23 cellular contexts compared by ENCODE assay signal in genomic region chr5:95791751-95792150, GRCh38.
"Had no signal": no experiment of that assay in that cellular context is flagged by ENCODE, and none has a peak within 500 bp of the region (broad histone marks: within the 10 kb centered on the region; RNA-seq: fewer than 3 reads in every experiment).

No MANE protein-coding gene starts in this region.

- FAIRE-seq: keratinocyte had no signal

- H3K27me3 Mint-ChIP-seq: memory B cell had no signal

- H3K36me3 ChIP-seq: ovary, prostate gland had no signal

- H3K9me3 ChIP-seq: body of pancreas, esophagus squamous epithelium, heart left ventricle, ovary, prostate gland, thyroid gland had no signal

- H3K4me1 Mint-ChIP-seq: activated naive CD8-positive, alpha-beta T cell treated with anti-CD3 and anti-CD28 coated beads, Interleukin-2, amount 10 ng/mL, durations not matched to agents 7 days and 5 days had no signal

- H3K27me3 ChIP-seq: body of pancreas, esophagus squamous epithelium, heart left ventricle, ovary, thyroid gland had no signal

- H3K36me3 Mint-ChIP-seq: activated naive CD8-positive, alpha-beta T cell treated with anti-CD3 and anti-CD28 coated beads, Interleukin-2, amount 10 ng/mL, durations not matched to agents 7 days and 5 days; memory B cell had no signal

- H3K4me3 ChIP-seq: body of pancreas, esophagus squamous epithelium, heart left ventricle, ovary, prostate gland, SK-N-MC, thyroid gland had no signal

- ATAC-seq: activated CD8-positive, alpha-beta T cell treated with anti-CD3 and anti-CD28 coated beads, Interleukin-2, amount 10 ng/mL, durations not matched to agents 7 days and 5 days; body of pancreas; heart left ventricle; left colon; naive thymus-derived CD4-positive, alpha-beta T cell; stimulated activated naive CD8-positive, alpha-beta T cell treated with anti-CD3 and anti-CD28 coated beads, Interleukin-15, Interleukin-2, amounts not matched to agents 100 U/mL and 50 U/mL, for 24 hours had no signal

- DNase-seq: activated CD4-positive, alpha-beta T cell treated with anti-CD3 and anti-CD28 coated beads, Interleukin-2, amount 10 ng/mL, durations not matched to agents 7 days and 5 days; activated CD4-positive, CD25-positive, alpha-beta regulatory T cell treated with anti-CD3 and anti-CD28 coated beads, Interleukin-2, amount 50 U/mL, for 72 hours; activated CD8-positive, alpha-beta T cell treated with anti-CD3 and anti-CD28 coated beads, Interleukin-2, amount 10 ng/mL, durations not matched to agents 7 days and 5 days; activated naive CD4-positive, alpha-beta T cell; activated naive CD8-positive, alpha-beta T cell treated with anti-CD3 and anti-CD28 coated beads, Interleukin-2, amount 10 ng/mL, durations not matched to agents 7 days and 5 days; activated T-cell treated with anti-CD3 and anti-CD28 coated beads, Interleukin-2, amount 50 U/mL, for 1 hour; amygdala; body of pancreas; dermis blood vessel endothelial cell; effector CD8-positive, alpha-beta T cell; esophagus squamous epithelium; heart left ventricle; left colon; naive thymus-derived CD4-positive, alpha-beta T cell; ovary; stimulated activated CD4-positive, alpha-beta T cell treated with anti-CD3 and anti-CD28 coated beads, Interleukin-4, amount 100 ng/mL, for 24 hours; stimulated activated naive CD8-positive, alpha-beta T cell treated with anti-CD3 and anti-CD28 coated beads, Interleukin-15, Interleukin-2, amounts not matched to agents 100 U/mL and 50 U/mL, for 24 hours; thyroid gland; WERI-Rb-1 had no signal

- H3K9me3 Mint-ChIP-seq: activated CD4-positive, alpha-beta T cell treated with anti-CD3 and anti-CD28 coated beads, Interleukin-2, amount 10 ng/mL, durations not matched to agents 7 days and 5 days; activated naive CD8-positive, alpha-beta T cell treated with anti-CD3 and anti-CD28 coated beads, Interleukin-2, amount 10 ng/mL, durations not matched to agents 7 days and 5 days; memory B cell; naive thymus-derived CD4-positive, alpha-beta T cell had no signal

- H3K4me3 Mint-ChIP-seq: activated CD4-positive, alpha-beta T cell treated with anti-CD3 and anti-CD28 coated beads, Interleukin-2, amount 10 ng/mL, durations not matched to agents 7 days and 5 days; activated CD8-positive, alpha-beta T cell treated with anti-CD3 and anti-CD28 coated beads, Interleukin-2, amount 10 ng/mL, durations not matched to agents 7 days and 5 days; activated naive CD8-positive, alpha-beta T cell treated with anti-CD3 and anti-CD28 coated beads, Interleukin-2, amount 10 ng/mL, durations not matched to agents 7 days and 5 days; memory B cell; naive thymus-derived CD4-positive, alpha-beta T cell had no signal

- H3K27ac ChIP-seq: body of pancreas, esophagus squamous epithelium, heart left ventricle, ovary, prostate gland, SK-N-MC, thyroid gland, WERI-Rb-1 had no signal

- H3K27ac Mint-ChIP-seq: activated CD4-positive, alpha-beta T cell treated with anti-CD3 and anti-CD28 coated beads, Interleukin-2, amount 10 ng/mL, durations not matched to agents 7 days and 5 days; activated CD8-positive, alpha-beta T cell treated with anti-CD3 and anti-CD28 coated beads, Interleukin-2, amount 10 ng/mL, durations not matched to agents 7 days and 5 days; activated naive CD8-positive, alpha-beta T cell treated with anti-CD3 and anti-CD28 coated beads, Interleukin-2, amount 10 ng/mL, durations not matched to agents 7 days and 5 days; memory B cell; naive thymus-derived CD4-positive, alpha-beta T cell had no signal

- H3K4me1 ChIP-seq: esophagus squamous epithelium, prostate gland, thyroid gland had no signal
